ENCODE assay signal across 8 cellular contexts in the genomic region with DNA sequence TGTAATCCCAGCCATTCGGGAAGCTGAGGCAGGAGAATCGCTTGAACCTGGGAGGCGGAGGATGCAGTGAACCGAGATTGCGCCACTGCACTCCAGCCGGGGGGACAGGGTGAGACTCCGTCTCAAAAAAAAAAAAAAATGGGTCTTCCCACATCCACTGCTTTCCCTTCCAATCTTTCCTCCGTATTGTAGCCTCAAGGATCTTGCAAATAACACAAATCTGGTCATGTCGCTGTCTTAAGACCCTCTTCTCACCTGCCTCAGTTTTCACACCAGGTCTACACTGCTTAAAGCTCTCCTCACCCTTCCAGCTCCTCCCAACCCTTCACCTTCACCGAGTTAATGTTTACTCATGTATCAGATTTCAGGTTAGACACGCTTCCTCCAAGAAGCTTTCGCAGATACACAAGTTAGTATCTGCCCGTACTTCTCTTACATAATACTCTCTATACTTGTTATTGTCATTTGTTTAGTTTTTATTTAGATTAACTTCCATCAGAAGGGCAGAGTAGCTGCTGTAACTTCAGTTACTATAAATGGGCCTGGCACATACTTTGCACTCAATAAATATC. TPM values are rescaled to one million over a fixed set of nuclear protein-coding genes. Genes with fewer than 3 reads are reported as not detected.
DNase-seq lines count a peak whose midpoint lies in the region; ATAC-seq and TF ChIP-seq lines count a peak whose summit lies in the region.

No MANE protein-coding gene starts in this region.

- 76 to 80% methylated on average over 13 of the region's 13 CpGs for WGBS in tibial nerve, 2 donors

- no peaks in the 10 kb centered on the region for H3K36me3 ChIP-seq in tibial nerve

- DNase-seq in NCI-H526 (lab: John Stamatoyannopoulos, UW) (peak; percentile 2 to 4), NCI-H526 treated with DMSO at 0.1 percent for 48 hours (lab: John Stamatoyannopoulos, UW) (no peak), iPS-NIHi7 (ENCODE audit: extremely low spot score) (peak; percentile 26), tibial nerve (ENCODE audit: low spot score in 2 of 2) (no peak), DMS114 treated with DMSO at 0.1 percent for 48 hours (lab: John Stamatoyannopoulos, UW; ENCODE audit: unreplicated experiment) (no peak)

- TF ChIP-seq EP300 in tibial nerve (IDR thresholded peaks at IDR 0.05), result no peak

- TF ChIP-seq POLR2A in tibial nerve (IDR thresholded peaks at IDR 0.05), result no peak

- TF ChIP-seq CTCF in VCaP (conservative IDR thresholded peaks at IDR 0.05), result no peak
- no peak for TF ChIP-seq CTCF in tibial nerve (IDR thresholded peaks at IDR 0.05)

- peaks cover 0 to 48% (median 10%) of the 10 kb centered on the region in 4 donors for H3K4me1 ChIP-seq in tibial nerve

- H3K27ac ChIP-seq in VCaP, result peak overlapping the region; percentile 86
- no peak overlapping the region for H3K27ac ChIP-seq in tibial nerve

- no peak for ATAC-seq in GM19455 (IDR thresholded peaks at IDR 0.05; ENCODE audit: unreplicated experiment)
- no peak for ATAC-seq in GM18861 (IDR thresholded peaks at IDR 0.05; ENCODE audit: unreplicated experiment)

- no peaks in the 10 kb centered on the region for H3K27me3 ChIP-seq in tibial nerve

- H3K4me3 ChIP-seq in tibial nerve, result peak overlapping the region in 3 of 4 donors; percentile 85 to 98 (median 89)

- no peaks in the 10 kb centered on the region for H3K9me3 ChIP-seq in tibial nerve

RNA-seq across cellular contexts. Expression of a gene that starts 1.5 kb away (rescaled TPM):
- 1 to 10 TPM; 7.5 to 8.7 (median 8.0) TPM for total RNA-seq in tibial nerve

RNA-seq across cellular contexts. Expression of a gene that starts 24.3 kb away (rescaled TPM):
- 10 to 100 TPM; 16.5 to 44.4 (median 29.6) TPM for total RNA-seq in tibial nerve

Comparison
In these comparisons a context has a peak if more than half of its experiments do, and no peak if none do; other contexts are left out.
1. DNase-seq: peak in NCI-H526 (2 of 2) and iPS-NIHi7 (single experiment); none in NCI-H526 treated with DMSO at 0.1 percent for 48 hours (single experiment), tibial nerve (0 of 2) and DMS114 treated with DMSO at 0.1 percent for 48 hours (single experiment).